In the genomic region with DNA sequence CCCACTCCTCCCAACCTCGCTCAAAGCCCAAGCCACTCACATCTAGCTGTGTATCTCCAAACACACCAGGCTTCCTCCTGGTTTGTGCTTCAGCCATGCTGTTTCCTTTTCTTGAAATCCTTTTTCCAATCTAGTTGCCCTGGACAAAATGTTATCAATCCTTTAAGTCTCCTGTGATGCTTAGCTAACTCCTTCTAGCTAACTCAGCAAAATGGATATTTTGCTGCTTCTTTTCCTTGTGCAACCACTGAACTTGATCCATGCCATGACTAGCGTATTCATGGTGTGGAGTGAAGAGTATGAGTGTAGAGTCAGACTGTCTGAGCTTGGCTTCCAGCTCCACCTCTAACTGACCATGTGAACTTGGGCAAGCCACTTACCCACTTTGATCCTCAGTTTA, we compare ENCODE assay signal across 2 cellular contexts.
TF ChIP-seq lines count a peak whose summit lies in the region.

No MANE protein-coding gene starts in this region.

TF ChIP-seq in GM23338, 12 proteins besides CTCF, POLR2A, EP300 and RAD21 (continued from another document):
- TF ChIP-seq CREB1 (CRISPR knock-in tag; IDR thresholded peaks at IDR 0.05; ENCODE audit: low read depth) (no peak), ZNF114 (CRISPR knock-in tag; IDR thresholded peaks at IDR 0.05) (no peak)

TF ChIP-seq in H1, 55 proteins besides CTCF, POLR2A, EP300 and RAD21 (continued from another document):
- no peak for TF ChIP-seq KDM1A (IDR thresholded peaks at IDR 0.05; ENCODE audit: borderline replicate concordance, low read length)
- TF ChIP-seq GTF2F1 (IDR thresholded peaks at IDR 0.05; ENCODE audit: borderline replicate concordance, low read depth, low read length): no peak
- no peak for TF ChIP-seq YY1 (IDR thresholded peaks at IDR 0.05; ENCODE audit: low read depth, low read length)
- TF ChIP-seq RBBP5 (IDR thresholded peaks at IDR 0.05; ENCODE audit: borderline replicate concordance, low read depth, low read length): no peak
- TF ChIP-seq HDAC2 (IDR thresholded peaks at IDR 0.05; ENCODE audit: borderline replicate concordance in 1 of 2, low read depth in 2 of 2, low read length in 2 of 2): no peak
- no peak for TF ChIP-seq CHD2 (IDR thresholded peaks at IDR 0.05; ENCODE audit: low read length)
- no peak for TF ChIP-seq TAF7 (optimal IDR thresholded peaks at IDR 0.05; ENCODE audit: borderline replicate concordance, low read depth, low read length)
- TF ChIP-seq MAFK (IDR thresholded peaks at IDR 0.05; ENCODE audit: low read depth, low read length): no peak
- TF ChIP-seq ATF2 (IDR thresholded peaks at IDR 0.05; ENCODE audit: low read length): no peak
